Comparison of ENCODE assay signal across 1 cellular context in genomic region chr18:48548921-48549320, GRCh38.
TF ChIP-seq lines count a peak whose summit lies in the region.

No MANE protein-coding gene starts in this region.

TF ChIP-seq in SK-N-SH, 30 proteins besides CTCF, POLR2A, EP300 and RAD21 (continued from another document):
- TF ChIP-seq PBX3 (IDR thresholded peaks at IDR 0.05), result no peak
TF ChIP-seq in SK-N-SH: peak in this region for 0.
